In genomic region chr1:165753934-165754333, GRCh38 we compare ENCODE assay signal across 15 cellular contexts. TPM values are rescaled to one million over a fixed set of nuclear protein-coding genes. Genes with fewer than 3 reads are reported as not detected.
DNase-seq lines count a peak whose midpoint lies in the region; ATAC-seq and TF ChIP-seq lines count a peak whose summit lies in the region.
"Had no signal": no experiment of that assay in that cellular context is flagged by ENCODE, and none has a peak within 500 bp of the region (broad histone marks: within the 10 kb centered on the region; RNA-seq: fewer than 3 reads in every experiment).

No MANE protein-coding gene starts in this region.

- peaks cover 8 to 38% (median 11%) of the 10 kb centered on the region in 3 donors for H3K4me1 Mint-ChIP-seq in naive B cell
- H3K4me1 Mint-ChIP-seq: neural progenitor cell had no signal

- in situ Hi-C loops in G401 (cut with HindIII; ENCODE audit: low sequenced_read_pairs): no loop called here

- peak overlapping the region in 2 of 8 donors; percentile 51 to 81 for H3K4me3 Mint-ChIP-seq in naive B cell
- H3K4me3 Mint-ChIP-seq: neural progenitor cell had no signal

- H3K27ac Mint-ChIP-seq in naive B cell: peak overlapping the region in 4 of 6 donors; percentile 49 to 81 (median 62)
- H3K27ac Mint-ChIP-seq: neural progenitor cell had no signal

- no peak overlapping the region for H2AFZ ChIP-seq in osteoblast (ENCODE audit: low read length)
- H2AFZ ChIP-seq: GM23248, neural progenitor cell had no signal

- no peak overlapping the region for H3K4me2 ChIP-seq in osteoblast (ENCODE audit: insufficient read depth, low read length)
- H3K4me2 ChIP-seq: neural progenitor cell had no signal

- H3K27me3 Mint-ChIP-seq in naive B cell: no peaks in the 10 kb centered on the region

- no peak overlapping the region for H3K4me3 ChIP-seq in osteoblast (ENCODE audit: insufficient read depth, low read length)
- H3K4me3 ChIP-seq: GM23248, neural progenitor cell, SJCRH30 had no signal

- peaks cover 38% of the 10 kb centered on the region for H3K36me3 ChIP-seq in osteoblast (ENCODE audit: insufficient read depth, low read length)
- H3K36me3 ChIP-seq: neural progenitor cell had no signal

- H3K27ac ChIP-seq in osteoblast (ENCODE audit: low read depth, low read length): no peak overlapping the region
- H3K27ac ChIP-seq: GM23248, neural progenitor cell, SJCRH30 had no signal

- TF ChIP-seq CTCF in osteoblast (IDR thresholded peaks at IDR 0.05; ENCODE audit: extremely low read depth, low read depth, low read length): no peak

- peaks cover 32% of the 10 kb centered on the region for H3K79me2 ChIP-seq in osteoblast (ENCODE audit: insufficient read depth, low read length)

- peaks cover 3% of the 10 kb centered on the region for H4K20me1 ChIP-seq in osteoblast (ENCODE audit: insufficient read depth, low read length)

- DNase-seq in naive B cell: no peak
- no peak for DNase-seq in anterior cingulate cortex (lab: John Stamatoyannopoulos, UW)
- DNase-seq in osteoblast (ENCODE audit: insufficient read length, low spot score, missing footprints): no peak
- DNase-seq in NCI-H2107 (lab: John Stamatoyannopoulos, UW): no peak
- DNase-seq in G401 (ENCODE audit: low spot score): no peak
- DNase-seq: activated CD4-positive, alpha-beta T cell treated with anti-CD3 and anti-CD28 coated beads, Interleukin-2, amount 50 U/mL, for 4 hours; cortex of kidney; GM23248; SJCRH30; stimulated activated CD4-positive, alpha-beta T cell treated with anti-CD3 and anti-CD28 coated beads, Interleukin-15, amount 100 ng/mL, for 24 hours; stimulated activated naive CD4-positive, alpha-beta T cell treated with Interleukin-2 at 50 U/mL for 16 hours had no signal

- H3K9me3 ChIP-seq in osteoblast (ENCODE audit: low read depth, low read length): no peaks in the 10 kb centered on the region
- H3K9me3 ChIP-seq: SJCRH30 had no signal

- H3K4me1 ChIP-seq in osteoblast (ENCODE audit: insufficient read depth, low read length): no peaks in the 10 kb centered on the region
- H3K4me1 ChIP-seq: neural progenitor cell, SJCRH30 had no signal

- no peaks in the 10 kb centered on the region for H3K9me3 Mint-ChIP-seq in naive B cell
- H3K9me3 Mint-ChIP-seq: neural progenitor cell had no signal

- ATAC-seq in GM18909 (IDR thresholded peaks at IDR 0.05; ENCODE audit: poor library complexity, unreplicated experiment): peak; percentile 91
- ATAC-seq in GM21737 (IDR thresholded peaks at IDR 0.05; ENCODE audit: unreplicated experiment): peak; percentile 75
- ATAC-seq in HG03135 (IDR thresholded peaks at IDR 0.05; ENCODE audit: unreplicated experiment): peak; percentile 72
- no peak for ATAC-seq in naive B cell (ENCODE audit: low read depth in 2 of 2)

- H3K27me3 ChIP-seq in osteoblast (ENCODE audit: insufficient read depth, low read length): no peaks in the 10 kb centered on the region
- H3K27me3 ChIP-seq: neural progenitor cell, SJCRH30 had no signal

- H3K36me3 Mint-ChIP-seq in naive B cell: peaks cover 6 to 8% of the 10 kb centered on the region in 2 donors

RNA-seq across cellular contexts. Expression of gene TMCO1, which starts 14.7 kb away (rescaled TPM):
- 100 to 1,000 TPM in 1 of 6 donors, 10 to 100 TPM in 5; 69.5 to 102 (median 85.8) TPM for polyA plus RNA-seq in naive B cell (ENCODE audit: low read depth in 6 of 6)
- 86.0 and 87.6 TPM in 2 replicates for total RNA-seq in osteoblast
- total RNA-seq in G401 (2014; rRNA removed; shearing (Covaris generic)): 54.6 and 70.2 TPM in 2 replicates

RNA-seq across cellular contexts. Expression of gene ALDH9A1, which starts 55.6 kb away (rescaled TPM):
- polyA plus RNA-seq in naive B cell (ENCODE audit: low read depth in 6 of 6): 100 to 1,000 TPM in 4 of 6 donors, 10 to 100 TPM in 2; 84.5 to 134 (median 112) TPM
- 118 and 119 TPM in 2 replicates for total RNA-seq in osteoblast
- total RNA-seq in G401 (2014; rRNA removed; shearing (Covaris generic)): 102 and 132 TPM in 2 replicates

Comparison
In these comparisons a context has a peak if more than half of its experiments do, and no peak if none do; other contexts are left out.
1. ATAC-seq: peak in GM18909 (single experiment), GM21737 (single experiment) and HG03135 (single experiment); none in naive B cell (0 of 2).